Comparison of ENCODE assay signal across 12 cellular contexts in genomic region chr13:43573361-43573740, GRCh38.
DNase-seq lines count a peak whose midpoint lies in the region; ATAC-seq and TF ChIP-seq lines count a peak whose summit lies in the region.
"Had no signal": no experiment of that assay in that cellular context is flagged by ENCODE, and none has a peak within 500 bp of the region (broad histone marks: within the 10 kb centered on the region; RNA-seq: fewer than 3 reads in every experiment).

No MANE protein-coding gene starts in this region.

- WGBS in body of pancreas, 2 donors: 22 to 42% methylated on average over 4 of the region's 4 CpGs

- ATAC-seq in left ventricle myocardium superior (no peak), body of pancreas (peak; percentile 40), GM18873 (IDR thresholded peaks at IDR 0.05; ENCODE audit: low FRiP score, unreplicated experiment) (no peak), GM18867 (IDR thresholded peaks at IDR 0.05; ENCODE audit: unreplicated experiment) (no peak)

- peaks cover 32% of the 10 kb centered on the region for H3K4me1 ChIP-seq in cardiac muscle cell (ENCODE audit: low read depth)
- peaks cover 4% of the 10 kb centered on the region for H3K4me1 ChIP-seq in body of pancreas

- TF ChIP-seq POLR2A in body of pancreas (IDR thresholded peaks at IDR 0.05): no peak

- intact Hi-C loops in left ventricle myocardium superior (cut with micrococcal nuclease) (no loop called here), body of pancreas (cut with DNase I) (no loop called here)

- no peaks in the 10 kb centered on the region for H3K9me3 ChIP-seq in cardiac muscle cell (ENCODE audit: low read depth)
- no peaks in the 10 kb centered on the region for H3K9me3 ChIP-seq in body of pancreas
- H3K9me3 ChIP-seq: ovary had no signal

- TF ChIP-seq CTCF in cardiac muscle cell (IDR thresholded peaks at IDR 0.05; ENCODE audit: low read depth, low read length): no peak
- no peak for TF ChIP-seq CTCF in body of pancreas (IDR thresholded peaks at IDR 0.05)

- H3K4me3 ChIP-seq in cardiac muscle cell (no peak overlapping the region), body of pancreas (no peak overlapping the region)
- H3K4me3 ChIP-seq: ovary had no signal

- H3K27me3 ChIP-seq in cardiac muscle cell (no peaks in the 10 kb centered on the region), body of pancreas (no peaks in the 10 kb centered on the region)
- H3K27me3 ChIP-seq: ovary had no signal

- H3K36me3 ChIP-seq in cardiac muscle cell (no peaks in the 10 kb centered on the region), body of pancreas (replicated peaks in 1 of 2; ENCODE audit: insufficient read depth in 1 of 2, low read depth in 2 of 2) (no peaks in the 10 kb centered on the region)
- H3K36me3 ChIP-seq: ovary had no signal

- peak overlapping the region; percentile 49 for H3K27ac ChIP-seq in cardiac muscle cell
- peak overlapping the region in 1 of 4 donors; percentile 44 for H3K27ac ChIP-seq in body of pancreas
- H3K27ac ChIP-seq: ovary had no signal

- peak in 1 of 2 donors; percentile 19 for DNase-seq in cardiac muscle cell (ENCODE audit: low read depth in 1 of 2, low spot score in 1 of 2)
- no peak for DNase-seq in left ventricle myocardium superior
- no peak for DNase-seq in body of pancreas
- peak; percentile 51 for DNase-seq in left kidney (ENCODE audit: low read depth, low spot score)
- DNase-seq in UCSD-AML1 (lab: John Stamatoyannopoulos, UW; ENCODE audit: unreplicated experiment): no peak
- no peak for DNase-seq in NCI-H2196 (lab: John Stamatoyannopoulos, UW; ENCODE audit: unreplicated experiment)
- DNase-seq: activated CD4-positive, alpha-beta T cell treated with anti-CD3 and anti-CD28 coated beads, Interleukin-2, amount 50 U/mL, for 4 hours; hippocampal formation; ovary; stimulated activated CD4-positive, alpha-beta T cell treated with anti-CD3 and anti-CD28 coated beads, Interleukin-15, amount 100 ng/mL, for 24 hours had no signal
